8 cellular contexts compared by ENCODE assay signal in the genomic region with DNA sequence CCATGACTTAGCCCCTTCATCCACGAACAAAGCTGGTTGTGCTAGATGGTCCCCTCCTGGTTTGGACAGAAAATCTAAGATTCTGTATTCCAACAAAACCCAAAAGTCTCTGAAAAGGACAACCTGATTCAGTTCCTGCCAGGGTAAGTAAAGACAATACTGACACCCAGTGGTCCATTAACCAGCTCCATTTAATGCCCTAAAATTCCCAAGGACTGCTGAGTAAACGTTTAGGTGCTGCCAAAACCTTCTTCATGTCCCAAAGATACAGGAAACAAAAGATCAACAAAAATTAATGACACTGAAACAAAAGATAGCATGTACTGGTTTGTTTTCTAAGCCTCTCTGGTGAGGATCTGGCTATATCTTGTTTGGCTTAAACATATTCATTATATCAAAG. TPM values are rescaled to one million over a fixed set of nuclear protein-coding genes. Genes with fewer than 3 reads are reported as not detected.
A peak's percentile ranks its signal among the peaks of the same experiment; 100 is the strongest.
DNase-seq lines count a peak whose midpoint lies in the region; ATAC-seq and TF ChIP-seq lines count a peak whose summit lies in the region.

No MANE protein-coding gene starts in this region.

- H3K36me3 Mint-ChIP-seq in neural crest cell (ENCODE audit: low read depth): no peaks in the 10 kb centered on the region

- H3K36me3 ChIP-seq in MG63: no peaks in the 10 kb centered on the region

- no peaks in the 10 kb centered on the region for H3K4me1 Mint-ChIP-seq in neural crest cell

- no peak overlapping the region for H3K27ac ChIP-seq in coronary artery

- H3K9me3 ChIP-seq in MG63: no peaks in the 10 kb centered on the region

- no peaks in the 10 kb centered on the region for H3K27me3 ChIP-seq in MG63

- TF ChIP-seq CTCF in coronary artery (IDR thresholded peaks at IDR 0.05): peak; percentile 12
- peak; percentile 66 for TF ChIP-seq CTCF in neural crest cell (conservative IDR thresholded peaks at IDR 0.05)

- peak; percentile 37 for DNase-seq in DMS114 treated with DMSO at 0.1 percent for 48 hours (lab: John Stamatoyannopoulos, UW; ENCODE audit: unreplicated experiment)
- peak; percentile 79 for DNase-seq in NCI-H2029 (lab: John Stamatoyannopoulos, UW)
- DNase-seq in coronary artery (ENCODE audit: low spot score): no peak
- no peak for DNase-seq in neural crest cell (ENCODE audit: low read depth, low spot score)
- no peak for DNase-seq in T-helper 2 cell
- DNase-seq in MG63: no peak

- no peak for ATAC-seq in GM21528 (IDR thresholded peaks at IDR 0.05; ENCODE audit: low FRiP score, unreplicated experiment)
- ATAC-seq in GM18873 (IDR thresholded peaks at IDR 0.05; ENCODE audit: low FRiP score, unreplicated experiment): no peak

- H3K4me3 Mint-ChIP-seq in neural crest cell: no peak overlapping the region

- no peak overlapping the region for H3K27ac Mint-ChIP-seq in neural crest cell (ENCODE audit: unreplicated experiment)

- H3K27me3 Mint-ChIP-seq in neural crest cell (ENCODE audit: low read depth): peaks cover 18% of the 10 kb centered on the region

- no peak overlapping the region for H3K4me3 ChIP-seq in coronary artery
- no peak overlapping the region for H3K4me3 ChIP-seq in MG63

- peaks cover 3% of the 10 kb centered on the region for H3K9me3 Mint-ChIP-seq in neural crest cell

RNA-seq across cellular contexts. Expression of gene PPP1R2B, which starts 25.3 kb away (rescaled TPM):
- not detected in 2 replicates for total RNA-seq in neural crest cell
- 0.07 TPM in 1 of 2 replicates, not detected in the other for total RNA-seq in MG63 (2014; rRNA removed; shearing (Covaris generic); ENCODE audit: low replicate concordance)

Comparison
In these comparisons a context has a peak if more than half of its experiments do, and no peak if none do; other contexts are left out.
1. DNase-seq: peak in DMS114 treated with DMSO at 0.1 percent for 48 hours (single experiment) and NCI-H2029 (single experiment); none in coronary artery (single experiment), neural crest cell (single experiment), T-helper 2 cell (0 of 5) and MG63 (single experiment).